ENCODE assay signal across 20 cellular contexts in the genomic region with DNA sequence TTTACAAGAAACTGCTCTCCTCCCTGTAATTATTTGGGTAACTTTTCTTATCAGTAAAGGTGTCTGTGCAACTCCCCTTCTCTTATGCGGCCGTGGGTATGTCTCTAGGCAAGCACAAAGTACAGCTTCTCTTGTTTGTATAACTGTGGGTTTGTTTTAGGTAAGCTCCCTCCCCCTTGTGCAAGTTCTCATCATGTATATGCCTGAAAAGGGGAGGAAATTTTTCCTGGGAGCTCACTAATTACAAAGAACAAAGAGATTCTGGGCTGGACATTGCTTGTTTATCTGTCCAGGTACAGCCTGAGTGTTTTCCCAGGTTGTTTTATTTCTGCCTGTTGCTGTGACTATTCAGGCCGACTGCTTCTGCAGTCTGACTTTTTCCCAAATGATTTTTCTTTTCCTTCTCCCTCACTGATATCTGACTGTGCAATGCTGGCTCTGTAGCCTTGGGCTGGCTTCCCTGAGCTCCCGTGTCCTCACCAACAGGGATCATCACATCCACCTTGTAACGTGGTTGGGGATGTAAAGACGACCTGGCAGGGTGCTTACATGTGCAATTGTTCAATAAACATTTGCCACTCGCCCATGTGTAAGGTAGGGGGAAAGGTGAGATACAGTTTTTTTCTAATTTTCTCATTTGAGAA.
"Had no signal": no experiment of that assay in that cellular context is flagged by ENCODE, and none has a peak within 500 bp of the region (broad histone marks: within the 10 kb centered on the region; RNA-seq: fewer than 3 reads in every experiment).

No MANE protein-coding gene starts in this region.

- H3K4me3 ChIP-seq: heart right ventricle, lung, tibial nerve, vagina had no signal

- H3K4me1 Mint-ChIP-seq: activated naive CD4-positive, alpha-beta T cell treated with anti-CD3 and anti-CD28 coated beads, Interleukin-2, amount 10 ng/mL, durations not matched to agents 7 days and 5 days; stimulated activated effector memory CD8-positive, alpha-beta T cell treated with anti-CD3 and anti-CD28 coated beads, Interleukin-12 subunit alpha, Interleukin-12 subunit beta, amount 100 ng/mL, for 72 hours; T-helper 17 cell had no signal

- H3K27ac Mint-ChIP-seq: activated CD4-positive, alpha-beta memory T cell treated with anti-CD3 and anti-CD28 coated beads for 36 hours; activated naive CD4-positive, alpha-beta T cell treated with anti-CD3 and anti-CD28 coated beads, Interleukin-2, amount 10 ng/mL, durations not matched to agents 7 days and 5 days; naive thymus-derived CD8-positive, alpha-beta T cell; stimulated activated effector memory CD8-positive, alpha-beta T cell treated with anti-CD3 and anti-CD28 coated beads, Interleukin-12 subunit alpha, Interleukin-12 subunit beta, amount 100 ng/mL, for 72 hours; T-helper 17 cell had no signal

- H3K36me3 ChIP-seq: heart right ventricle, tibial nerve, vagina had no signal

- H3K27me3 Mint-ChIP-seq: activated naive CD4-positive, alpha-beta T cell treated with anti-CD3 and anti-CD28 coated beads, Interleukin-2, amount 10 ng/mL, durations not matched to agents 7 days and 5 days had no signal

- H3K79me2 ChIP-seq: parathyroid adenoma had no signal

- H3K27ac ChIP-seq: heart right ventricle, parathyroid adenoma, tibial nerve, vagina had no signal

- H3K4me3 Mint-ChIP-seq: activated CD4-positive, alpha-beta memory T cell treated with anti-CD3 and anti-CD28 coated beads for 36 hours; activated naive CD4-positive, alpha-beta T cell treated with anti-CD3 and anti-CD28 coated beads, Interleukin-2, amount 10 ng/mL, durations not matched to agents 7 days and 5 days; naive thymus-derived CD8-positive, alpha-beta T cell; stimulated activated effector memory CD8-positive, alpha-beta T cell treated with anti-CD3 and anti-CD28 coated beads, Interleukin-12 subunit alpha, Interleukin-12 subunit beta, amount 100 ng/mL, for 72 hours; stimulated activated naive CD8-positive, alpha-beta T cell treated with anti-CD3 and anti-CD28 coated beads, Interleukin-15, amount 100 ng/mL, for 72 hours; T-helper 17 cell had no signal

- H2AFZ ChIP-seq: parathyroid adenoma had no signal

- DNase-seq: activated CD4-positive, alpha-beta memory T cell treated with anti-CD3 and anti-CD28 coated beads for 36 hours; activated CD4-positive, alpha-beta T cell treated with anti-CD3 and anti-CD28 coated beads for 48 hours; activated CD4-positive, CD25-positive, alpha-beta regulatory T cell; activated naive CD4-positive, alpha-beta T cell treated with anti-CD3 and anti-CD28 coated beads, Interleukin-2, amount 10 ng/mL, durations not matched to agents 7 days and 5 days; activated T-cell treated with anti-CD3 and anti-CD28 coated beads, Interleukin-2, amount 50 U/mL, for 48 hours; amygdala; foreskin fibroblast; heart right ventricle; left colon; naive thymus-derived CD8-positive, alpha-beta T cell; small intestine; stimulated activated CD4-positive, alpha-beta T cell treated with anti-CD3 and anti-CD28 coated beads, Interleukin-2, amount 100 ng/mL, for 24 hours; stimulated activated naive CD8-positive, alpha-beta T cell treated with anti-CD3 and anti-CD28 coated beads, Interleukin-15, amount 100 ng/mL, for 72 hours; T-helper 17 cell had no signal

- H3K4me1 ChIP-seq: parathyroid adenoma had no signal

- ATAC-seq: heart right ventricle; left colon; naive thymus-derived CD8-positive, alpha-beta T cell; sciatic nerve; stimulated activated effector memory CD8-positive, alpha-beta T cell treated with anti-CD3 and anti-CD28 coated beads, Interleukin-12 subunit alpha, Interleukin-12 subunit beta, amount 100 ng/mL, for 72 hours; stimulated activated naive CD8-positive, alpha-beta T cell treated with anti-CD3 and anti-CD28 coated beads, Interleukin-15, amount 100 ng/mL, for 72 hours; T-helper 17 cell had no signal

- H3K9me3 ChIP-seq: tibial nerve, vagina had no signal

- H3K36me3 Mint-ChIP-seq: activated CD4-positive, alpha-beta memory T cell treated with anti-CD3 and anti-CD28 coated beads for 36 hours; activated naive CD4-positive, alpha-beta T cell treated with anti-CD3 and anti-CD28 coated beads, Interleukin-2, amount 10 ng/mL, durations not matched to agents 7 days and 5 days; stimulated activated effector memory CD8-positive, alpha-beta T cell treated with anti-CD3 and anti-CD28 coated beads, Interleukin-12 subunit alpha, Interleukin-12 subunit beta, amount 100 ng/mL, for 72 hours had no signal

- H3K27me3 ChIP-seq: vagina had no signal

- H3K9me3 Mint-ChIP-seq: activated naive CD4-positive, alpha-beta T cell treated with anti-CD3 and anti-CD28 coated beads, Interleukin-2, amount 10 ng/mL, durations not matched to agents 7 days and 5 days; stimulated activated naive CD8-positive, alpha-beta T cell treated with anti-CD3 and anti-CD28 coated beads, Interleukin-15, amount 100 ng/mL, for 72 hours had no signal
